In genomic region chr9:36092509-36093215, GRCh38 we compare ENCODE assay signal across 8 cellular contexts. TPM values are rescaled to one million over a fixed set of nuclear protein-coding genes. Genes with fewer than 3 reads are reported as not detected.
DNase-seq lines count a peak whose midpoint lies in the region; ATAC-seq and TF ChIP-seq lines count a peak whose summit lies in the region.

No MANE protein-coding gene starts in this region.

- no peak overlapping the region for H3K27ac ChIP-seq in H9 (ENCODE audit: insufficient read length, low read depth, low read length)
- no peak overlapping the region for H3K27ac ChIP-seq in neuronal stem cell (replicated peaks; ENCODE audit: low read length)

- TF ChIP-seq CTCF in GM12864 (IDR thresholded peaks at IDR 0.05; ENCODE audit: low read depth, low read length, missing control alignments), result no peak
- no peak for TF ChIP-seq CTCF in H9 (conservative IDR thresholded peaks at IDR 0.05)

- no peak overlapping the region for H4K91ac ChIP-seq in H9 (ENCODE audit: insufficient read length, low read depth, low read length)
- no peak overlapping the region for H4K91ac ChIP-seq in neuronal stem cell (ENCODE audit: low read depth, low read length, poor library complexity)

- H3K14ac ChIP-seq in H9 (ENCODE audit: insufficient read depth, low read length) (no peak overlapping the region), neuronal stem cell (ENCODE audit: low read length) (no peak overlapping the region)

- H3K56ac ChIP-seq in H9 (ENCODE audit: insufficient read length, low read depth, low read length), result no peak overlapping the region

- no peak overlapping the region for H4K5ac ChIP-seq in H9 (ENCODE audit: insufficient read length, low read depth, low read length)

- H2BK12ac ChIP-seq in H9 (ENCODE audit: insufficient read length, low read depth, low read length) (no peak overlapping the region), neuronal stem cell (ENCODE audit: low read length) (no peak overlapping the region)

- H3K9me3 Mint-ChIP-seq in H9, result no peaks in the 10 kb centered on the region
- H3K9me3 Mint-ChIP-seq in central memory CD8-positive, alpha-beta T cell, result peaks cover 6% of the 10 kb centered on the region

- WGBS in H9 (ENCODE audit: extremely low coverage, insufficient read length, low lambda C conversion rate), result no CpG with 5 or more reads among the region's 9 CpGs
- no CpG with 5 or more reads among the region's 9 CpGs for WGBS in neuronal stem cell (ENCODE audit: extremely low coverage in 2 of 2, insufficient read length in 2 of 2, insufficient replicate concordance in 1 of 2), 2 donors

- H4K8ac ChIP-seq in H9 (replicated peaks; ENCODE audit: insufficient read length, low read depth, low read length), result no peak overlapping the region
- H4K8ac ChIP-seq in neuronal stem cell (ENCODE audit: low read depth, low read length), result no peak overlapping the region

- peaks cover 0 to 2% (median 1%) of the 10 kb centered on the region in 3 experiments; a peak in 1 of 7 replicates for H3K36me3 Mint-ChIP-seq in H9 (ENCODE audit: insufficient read depth in 1 of 3, low read depth in 3 of 3)
- peaks cover 3% of the 10 kb centered on the region for H3K36me3 Mint-ChIP-seq in central memory CD8-positive, alpha-beta T cell (ENCODE audit: insufficient read depth)

- H3K23me2 ChIP-seq in H9 (ENCODE audit: insufficient read length, low read depth, low read length, poor library complexity, severe bottlenecking), result no peaks in the 10 kb centered on the region

- H3K27me3 ChIP-seq in H9 (ENCODE audit: insufficient read depth, low read length) (no peaks in the 10 kb centered on the region), neuronal stem cell (ENCODE audit: control insufficient read depth in 3 of 3, insufficient read depth in 3 of 3, low read depth in 1 of 3, low read length in 3 of 3) (no peaks in the 10 kb centered on the region)

- peaks cover 0 to 11% of the 10 kb centered on the region in 2 donors for H3K36me3 ChIP-seq in neuronal stem cell (replicated peaks in 1 of 2; ENCODE audit: control insufficient read depth in 2 of 2, insufficient read depth in 2 of 2, low read length in 2 of 2)

- H2BK120ac ChIP-seq in H9 (ENCODE audit: low read depth, low read length, poor library complexity, severe bottlenecking) (no peak overlapping the region), neuronal stem cell (ENCODE audit: low read depth, low read length) (no peak overlapping the region)

- H2AFZ ChIP-seq in H9 (ENCODE audit: low read length) (no peak overlapping the region), neuronal stem cell (ENCODE audit: low read length) (no peak overlapping the region)

- H3K9ac ChIP-seq in H9 (ENCODE audit: extremely low read depth, insufficient read length, low read length) (no peak overlapping the region), neuronal stem cell (ENCODE audit: low read depth, low read length, poor library complexity) (no peak overlapping the region)

- no peaks in the 10 kb centered on the region for H3K27me3 Mint-ChIP-seq in H9 (ENCODE audit: low read depth)
- H3K27me3 Mint-ChIP-seq in central memory CD8-positive, alpha-beta T cell, result no peaks in the 10 kb centered on the region

- H2BK20ac ChIP-seq in H9 (ENCODE audit: low read depth, low read length, poor library complexity, severe bottlenecking), result no peak overlapping the region

- no peak overlapping the region for H3K18ac ChIP-seq in H9 (ENCODE audit: insufficient read length, low read depth, low read length)
- H3K18ac ChIP-seq in neuronal stem cell (ENCODE audit: low read length), result no peak overlapping the region

- H2BK5ac ChIP-seq in H9 (ENCODE audit: insufficient read length, low read length) (no peak overlapping the region), neuronal stem cell (ENCODE audit: low read length) (no peak overlapping the region)

- H4K20me1 ChIP-seq in H9 (ENCODE audit: control insufficient read depth, insufficient read depth, insufficient read length), result no peaks in the 10 kb centered on the region

- no peak overlapping the region for H3T11ph ChIP-seq in H9 (ENCODE audit: low read length)

- peak; percentile 96 for ATAC-seq in central memory CD8-positive, alpha-beta T cell (replicated peaks; ENCODE audit: extremely low read depth, poor library complexity, severe bottlenecking)

- H3K23ac ChIP-seq in H9 (ENCODE audit: insufficient read length, low read depth, low read length), result no peak overlapping the region
- no peak overlapping the region for H3K23ac ChIP-seq in neuronal stem cell (ENCODE audit: low read depth, low read length, poor library complexity)

- peaks cover 20 to 27% of the 10 kb centered on the region in 2 experiments for H3K4me1 Mint-ChIP-seq in H9
- H3K4me1 Mint-ChIP-seq in central memory CD8-positive, alpha-beta T cell, result peaks cover 12% of the 10 kb centered on the region

- H3K9me3 ChIP-seq in H9 (ENCODE audit: control insufficient read depth, low read depth, low read length) (no peaks in the 10 kb centered on the region), neuronal stem cell (replicated peaks in 1 of 2; ENCODE audit: control insufficient read depth in 2 of 2, insufficient read depth in 1 of 2, low read depth in 1 of 2, low read length in 2 of 2) (peaks cover 0 to 7% of the 10 kb centered on the region in 2 donors)

- H3K4ac ChIP-seq in H9 (ENCODE audit: low read depth, low read length) (no peak overlapping the region), neuronal stem cell (ENCODE audit: low read length) (no peak overlapping the region)

- H3K79me1 ChIP-seq in H9 (ENCODE audit: insufficient read depth, low read depth, low read length, poor library complexity, severe bottlenecking) (no peaks in the 10 kb centered on the region), neuronal stem cell (ENCODE audit: low read depth, low read length) (no peaks in the 10 kb centered on the region)

- H3K4me1 ChIP-seq in H9 (ENCODE audit: insufficient read depth, low read length) (peaks cover 4% of the 10 kb centered on the region; the same call in 1 of the 2 replicates), neuronal stem cell (ENCODE audit: control insufficient read depth in 2 of 2, insufficient read depth in 1 of 2, low read depth in 1 of 2, low read length in 2 of 2) (no peaks in the 10 kb centered on the region)

- H2AK5ac ChIP-seq in H9 (ENCODE audit: insufficient read length, low read length), result peak overlapping the region; percentile 54
- H2AK5ac ChIP-seq in neuronal stem cell (ENCODE audit: low read depth, low read length), result no peak overlapping the region

- H3K4me3 ChIP-seq in GM12864 (ENCODE audit: low read depth, low read length) (no peak overlapping the region), neuronal stem cell (ENCODE audit: low read length in 2 of 2) (no peak overlapping the region)

- DNase-seq in GM12864 (ENCODE audit: low read depth) (peak; percentile 81), H9 (no peak), NOMO-1 treated with dmso at 0.1 percent for 144 hours (lab: John Stamatoyannopoulos, UW; ENCODE audit: unreplicated experiment) (peak; percentile 86), NCI-H187 treated with DMSO at 0.1 percent for 48 hours (lab: John Stamatoyannopoulos, UW) (no peak), hepatic stellate cell (ENCODE audit: low spot score) (no peak), neuronal stem cell (ENCODE audit: low spot score) (no peak)
- DNase-seq in central memory CD8-positive, alpha-beta T cell (ENCODE audit: low spot score in 2 of 2), result peak in 1 of 2 donors; percentile 13
- peak; percentile 10 for DNase-seq in stimulated activated CD8-positive, alpha-beta memory T cell treated with anti-CD3 and anti-CD28 coated beads, Interleukin-12 subunit alpha, Interleukin-12 subunit beta, amount 100 ng/mL, for 24 hours (ENCODE audit: extremely low read depth)

- no peak overlapping the region for H2BK15ac ChIP-seq in H9 (ENCODE audit: low read depth, low read length)
- no peak overlapping the region for H2BK15ac ChIP-seq in neuronal stem cell (ENCODE audit: low read length)

- H3K4me3 Mint-ChIP-seq in H9, result no peak overlapping the region
- no peak overlapping the region for H3K4me3 Mint-ChIP-seq in central memory CD8-positive, alpha-beta T cell

- H3K4me2 ChIP-seq in H9 (ENCODE audit: insufficient read depth, insufficient read length, low read length), result no peak overlapping the region
- H3K4me2 ChIP-seq in neuronal stem cell (ENCODE audit: insufficient read depth, low read length, poor library complexity, severe bottlenecking), result no peak overlapping the region

- peak overlapping the region in 2 of 3 experiments; percentile 4 to 58; a peak in 2 of 7 replicates for H3K27ac Mint-ChIP-seq in H9
- H3K27ac Mint-ChIP-seq in central memory CD8-positive, alpha-beta T cell (ENCODE audit: low read depth), result peak overlapping the region; percentile 85

- H3K79me2 ChIP-seq in H9 (ENCODE audit: insufficient read depth, low read length), result no peaks in the 10 kb centered on the region

RNA-seq across cellular contexts. Expression of gene GLIPR2, which starts 43.9 kb away (rescaled TPM):
- total RNA-seq in H9 (2021), result 9.7 and 10.0 TPM in 2 replicates
- 29.4 TPM for polyA plus RNA-seq in neuronal stem cell (2013, experiment 1 of 2)
- polyA plus RNA-seq in neuronal stem cell (2013, experiment 2 of 2), result 30.0 TPM

RNA-seq across cellular contexts. Expression of gene RECK, which starts 55.9 kb away (rescaled TPM):
- 9.5 and 10.3 TPM in 2 replicates for total RNA-seq in H9 (2021)
- 12.2 TPM for polyA plus RNA-seq in neuronal stem cell (2013, experiment 1 of 2)
- 12.1 TPM for polyA plus RNA-seq in neuronal stem cell (2013, experiment 2 of 2)

Comparison
In these comparisons a context has a peak if more than half of its experiments do, and no peak if none do; other contexts are left out.
1. DNase-seq: peak in GM12864 (single experiment), NOMO-1 treated with dmso at 0.1 percent for 144 hours (single experiment) and stimulated activated CD8-positive, alpha-beta memory T cell treated with anti-CD3 and anti-CD28 coated beads, Interleukin-12 subunit alpha, Interleukin-12 subunit beta, amount 100 ng/mL, for 24 hours (single experiment); none in H9 (single experiment), NCI-H187 treated with DMSO at 0.1 percent for 48 hours (single experiment), hepatic stellate cell (single experiment) and neuronal stem cell (single experiment).